ENCODE assay signal across 17 cellular contexts in genomic region chr5:82106806-82107205, GRCh38.
DNase-seq lines count a peak whose midpoint lies in the region; ATAC-seq, FAIRE-seq and TF ChIP-seq lines count a peak whose summit lies in the region.
"Had no signal": no experiment of that assay in that cellular context is flagged by ENCODE, and none has a peak within 500 bp of the region (broad histone marks: within the 10 kb centered on the region; RNA-seq: fewer than 3 reads in every experiment).

No MANE protein-coding gene starts in this region.

- no peak overlapping the region for H2BK120ac ChIP-seq in mesenchymal stem cell (ENCODE audit: low read depth, low read length)

- no peak overlapping the region for H2BK15ac ChIP-seq in mesenchymal stem cell (ENCODE audit: low read depth, poor library complexity, severe bottlenecking)

- in situ Hi-C loops in K562 (cut with MboI): no loop called here

- H3K9ac ChIP-seq in K562 (ENCODE audit: insufficient read depth in 1 of 2, low read depth in 2 of 2, low read length in 2 of 2): no peak overlapping the region
- H3K9ac ChIP-seq in mesenchymal stem cell (ENCODE audit: low read length): no peak overlapping the region
- H3K9ac ChIP-seq: GM23248 had no signal

- no peak overlapping the region for H4K8ac ChIP-seq in mesenchymal stem cell (ENCODE audit: low read length)

- FAIRE-seq in K562 (lab: Jason Lieb, UNC): no peak
- FAIRE-seq: small intestine had no signal

- H3K4me1 ChIP-seq in K562 (replicated peaks in 1 of 2; ENCODE audit: control insufficient read depth in 2 of 2, insufficient read depth in 2 of 2, low read length in 2 of 2) (peaks cover 0 to 5% of the 10 kb centered on the region in 2 experiments; a peak in 3 of 5 replicates), mesenchymal stem cell (ENCODE audit: control insufficient read depth, insufficient read depth, low read depth, low read length) (peaks cover 2% of the 10 kb centered on the region)

- H3K4me3 ChIP-seq in K562: no peak overlapping the region
- no peak overlapping the region for H3K4me3 ChIP-seq in mesenchymal stem cell (ENCODE audit: insufficient read depth in 1 of 2, low read depth in 1 of 2, low read length in 2 of 2)
- H3K4me3 ChIP-seq: GM23248 had no signal

- H3K9me1 ChIP-seq in K562 (ENCODE audit: control insufficient read depth, insufficient read depth, low read length): no peaks in the 10 kb centered on the region

- no peak overlapping the region for H2BK5ac ChIP-seq in mesenchymal stem cell (ENCODE audit: low read depth, low read length, poor library complexity, severe bottlenecking)

- H3K79me1 ChIP-seq in mesenchymal stem cell (replicated peaks; ENCODE audit: low read length, poor library complexity, severe bottlenecking): peaks cover 1% of the 10 kb centered on the region

- DNase-seq in AML-193 (lab: John Stamatoyannopoulos, UW) (peak; percentile 12 to 22), M059J (ENCODE audit: low read depth) (peak; percentile 13), K562 (ENCODE audit: extremely low read depth in 1 of 4, low spot score in 3 of 4) (no peak), mesenchymal stem cell (peak; percentile 3)
- DNase-seq in stimulated activated naive CD4-positive, alpha-beta T cell treated with Interleukin-2 at 50 U/mL for 16 hours (lab: John Stamatoyannopoulos, UW): no peak
- DNase-seq: activated CD4-positive, alpha-beta T cell treated with anti-CD3 and anti-CD28 coated beads, Interleukin-2, amount 10 ng/mL, durations not matched to agents 7 days and 5 days; activated T-cell treated with anti-CD3 and anti-CD28 coated beads, Interleukin-2, amount 50 U/mL, for 4 hours; CD8-positive, alpha-beta memory T cell; NCI-H1092 treated with DMSO at 0.1 percent for 48 hours; NCI-H2171; NK-92 treated with Interleukin-12 subunit alpha and Interleukin-12 subunit beta, amount 100 ng/mL, for 24 hours; small intestine had no signal

- TF ChIP-seq RAD21 in K562 (CRISPR knock-in tag; conservative IDR thresholded peaks at IDR 0.05 in 1 of 2, IDR thresholded peaks at IDR 0.05 in 1 of 2): no peak

- peak overlapping the region; percentile 20; the same call in 1 of the 3 replicates for H3K27ac ChIP-seq in K562 (ENCODE audit: extremely low read depth, low read depth, low read length)
- H3K27ac ChIP-seq in mesenchymal stem cell (ENCODE audit: low read length, poor library complexity, severe bottlenecking): no peak overlapping the region
- H3K27ac ChIP-seq: GM23248 had no signal

- H2BK12ac ChIP-seq in mesenchymal stem cell (ENCODE audit: low read length in 2 of 2): no peak overlapping the region

- intact Hi-C loops in K562 (cut with micrococcal nuclease): loop anchor here (2.0 to 5.0 kb wide), 2 partner anchors 60 to 120 kb away; no protein-coding TSS in a partner anchor

- H3K14ac ChIP-seq in mesenchymal stem cell (ENCODE audit: low read length in 2 of 2): no peak overlapping the region

- H3K4me2 ChIP-seq in K562 (ENCODE audit: insufficient read depth, low read length): no peak overlapping the region
- H3K4me2 ChIP-seq in mesenchymal stem cell (ENCODE audit: low read length, poor library complexity, severe bottlenecking): no peak overlapping the region

- no peaks in the 10 kb centered on the region for H3K27me3 ChIP-seq in K562 (ENCODE audit: control insufficient read depth in 2 of 2, insufficient read depth in 2 of 2, low read length in 2 of 2)
- no peaks in the 10 kb centered on the region for H3K27me3 ChIP-seq in mesenchymal stem cell (ENCODE audit: control insufficient read depth in 1 of 2, insufficient read depth in 1 of 2, low read length in 2 of 2)

- no peaks in the 10 kb centered on the region for H4K20me1 ChIP-seq in K562 (replicated peaks; ENCODE audit: control insufficient read depth, insufficient read depth, low read length)

- no peak overlapping the region for H3K4ac ChIP-seq in mesenchymal stem cell (ENCODE audit: low read depth in 1 of 2, low read length in 2 of 2)

- no peak for TF ChIP-seq EP300 in K562 (IDR thresholded peaks at IDR 0.05; ENCODE audit: low read length)

- H3K79me2 ChIP-seq in K562 (ENCODE audit: control insufficient read depth, insufficient read depth, low read length): no peaks in the 10 kb centered on the region

- H4K91ac ChIP-seq in mesenchymal stem cell (ENCODE audit: low read length): no peak overlapping the region

- no peak overlapping the region for H3K18ac ChIP-seq in mesenchymal stem cell (ENCODE audit: low read depth in 1 of 2, low read length in 2 of 2)

- no peaks in the 10 kb centered on the region for H3K36me3 ChIP-seq in K562 (ENCODE audit: control insufficient read depth, insufficient read depth, low read length)
- H3K36me3 ChIP-seq in mesenchymal stem cell (ENCODE audit: control insufficient read depth in 1 of 2, insufficient read depth in 2 of 2, low read depth in 1 of 2, low read length in 2 of 2): no peaks in the 10 kb centered on the region

- WGBS in K562 (ENCODE audit: insufficient coverage, low coverage, missing lambda C conversion rate): 0% methylated on average over 1 of the region's 1 CpG
- 38% methylated on average over 1 of the region's 1 CpG for WGBS in mesenchymal stem cell

- CTCF ChIA-PET in K562 (lab: Yijun Ruan, JAX; ENCODE audit: low intra/inter-chr PET ratio): interaction anchor here (1.1 to 1.2 kb wide), 2 partner anchors 59 to 1458 kb away, joined by 3 to 4 read pairs; no protein-coding TSS in a partner anchor

- no peak overlapping the region for H3K23ac ChIP-seq in mesenchymal stem cell (ENCODE audit: low read length in 2 of 2)

- no peak overlapping the region for H2AK5ac ChIP-seq in mesenchymal stem cell (ENCODE audit: low read length, severe bottlenecking)

- no TSS peak for BruUV-seq in K562 (replicated peaks; lab: Mats Ljungman, UMichigan)

- no peaks in the 10 kb centered on the region for H3K9me3 ChIP-seq in K562 (replicated peaks; ENCODE audit: control insufficient read depth, insufficient read depth, low read depth, low read length)
- no peaks in the 10 kb centered on the region for H3K9me3 ChIP-seq in mesenchymal stem cell (ENCODE audit: control insufficient read depth, low read length)

- ATAC-seq in K562: no peak
- no peak for ATAC-seq in HG03571 (IDR thresholded peaks at IDR 0.05; ENCODE audit: unreplicated experiment)
- no peak for ATAC-seq in GM19023 (IDR thresholded peaks at IDR 0.05; ENCODE audit: unreplicated experiment)
- no peak for ATAC-seq in GM19455 (IDR thresholded peaks at IDR 0.05; ENCODE audit: unreplicated experiment)
- ATAC-seq: activated T-cell treated with anti-CD3 and anti-CD28 coated beads, Interleukin-2, amount 50 U/mL, for 4 hours; stimulated activated memory B cell treated with anti-CD40 and anti-IgM and Interleukin-4, amounts not matched to agents 10 μg/mL and 1 μg/mL and 100 μg/mL, for 72 hours had no signal

- TF ChIP-seq POLR2A in K562 (conservative IDR thresholded peaks at IDR 0.05): no peak

- POLR2A ChIA-PET in K562 (lab: Yijun Ruan, JAX): interaction anchor here (0.9 to 1.5 kb wide), 3 partner anchors 11 to 105 kb away, joined by 3 to 6 read pairs (median 3); no protein-coding TSS in a partner anchor

- TF ChIP-seq CTCF in K562 (IDR thresholded peaks at IDR 0.05 in 2 of 3, conservative IDR thresholded peaks at IDR 0.05 in 1 of 3; ENCODE audit: insufficient read depth in 2 of 3, low read depth in 1 of 3, low read length in 3 of 3): no peak

- peak overlapping the region; percentile 36; the same call in 1 of the 2 replicates for H2AFZ ChIP-seq in K562 (ENCODE audit: low read depth, low read length)
- no peak overlapping the region for H2AFZ ChIP-seq in mesenchymal stem cell (ENCODE audit: low read depth, low read length)
- H2AFZ ChIP-seq: GM23248 had no signal

TF ChIP-seq in K562, 482 proteins besides CTCF, POLR2A, EP300 and RAD21 (continues in another document):
- TF ChIP-seq, protein P1, sequence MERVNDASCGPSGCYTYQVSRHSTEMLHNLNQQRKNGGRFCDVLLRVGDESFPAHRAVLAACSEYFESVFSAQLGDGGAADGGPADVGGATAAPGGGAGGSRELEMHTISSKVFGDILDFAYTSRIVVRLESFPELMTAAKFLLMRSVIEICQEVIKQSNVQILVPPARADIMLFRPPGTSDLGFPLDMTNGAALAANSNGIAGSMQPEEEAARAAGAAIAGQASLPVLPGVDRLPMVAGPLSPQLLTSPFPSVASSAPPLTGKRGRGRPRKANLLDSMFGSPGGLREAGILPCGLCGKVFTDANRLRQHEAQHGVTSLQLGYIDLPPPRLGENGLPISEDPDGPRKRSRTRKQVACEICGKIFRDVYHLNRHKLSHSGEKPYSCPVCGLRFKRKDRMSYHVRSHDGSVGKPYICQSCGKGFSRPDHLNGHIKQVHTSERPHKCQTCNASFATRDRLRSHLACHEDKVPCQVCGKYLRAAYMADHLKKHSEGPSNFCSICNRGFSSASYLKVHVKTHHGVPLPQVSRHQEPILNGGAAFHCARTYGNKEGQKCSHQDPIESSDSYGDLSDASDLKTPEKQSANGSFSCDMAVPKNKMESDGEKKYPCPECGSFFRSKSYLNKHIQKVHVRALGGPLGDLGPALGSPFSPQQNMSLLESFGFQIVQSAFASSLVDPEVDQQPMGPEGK (CRISPR knock-in tag; IDR thresholded peaks at IDR 0.05; ENCODE audit: borderline replicate concordance): no peak
- TF ChIP-seq IRF2 (CRISPR knock-in tag; IDR thresholded peaks at IDR 0.05): no peak
- TF ChIP-seq ELF1 (tag; IDR thresholded peaks at IDR 0.05): no peak
- TF ChIP-seq CBFB (CRISPR knock-in tag; IDR thresholded peaks at IDR 0.05): no peak
- TF ChIP-seq HIVEP1 (CRISPR knock-in tag; IDR thresholded peaks at IDR 0.05): no peak
- TF ChIP-seq, protein P2, sequence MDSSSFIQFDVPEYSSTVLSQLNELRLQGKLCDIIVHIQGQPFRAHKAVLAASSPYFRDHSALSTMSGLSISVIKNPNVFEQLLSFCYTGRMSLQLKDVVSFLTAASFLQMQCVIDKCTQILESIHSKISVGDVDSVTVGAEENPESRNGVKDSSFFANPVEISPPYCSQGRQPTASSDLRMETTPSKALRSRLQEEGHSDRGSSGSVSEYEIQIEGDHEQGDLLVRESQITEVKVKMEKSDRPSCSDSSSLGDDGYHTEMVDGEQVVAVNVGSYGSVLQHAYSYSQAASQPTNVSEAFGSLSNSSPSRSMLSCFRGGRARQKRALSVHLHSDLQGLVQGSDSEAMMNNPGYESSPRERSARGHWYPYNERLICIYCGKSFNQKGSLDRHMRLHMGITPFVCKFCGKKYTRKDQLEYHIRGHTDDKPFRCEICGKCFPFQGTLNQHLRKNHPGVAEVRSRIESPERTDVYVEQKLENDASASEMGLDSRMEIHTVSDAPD (CRISPR knock-in tag; IDR thresholded peaks at IDR 0.05): no peak
- TF ChIP-seq ZNF79 (CRISPR knock-in tag; IDR thresholded peaks at IDR 0.05; ENCODE audit: low read depth): no peak
- TF ChIP-seq ZNF12 (CRISPR knock-in tag; IDR thresholded peaks at IDR 0.05): no peak

Comparison
In these comparisons a context has a peak if more than half of its experiments do, and no peak if none do; other contexts are left out.
1. DNase-seq: peak in AML-193 (2 of 2), M059J (single experiment) and mesenchymal stem cell (single experiment); none in K562 (0 of 4) and stimulated activated naive CD4-positive, alpha-beta T cell treated with Interleukin-2 at 50 U/mL for 16 hours (single experiment).